11 cellular contexts compared by ENCODE assay signal in genomic region chr4:102779204-102779603, GRCh38.
"Had no signal": no experiment of that assay in that cellular context is flagged by ENCODE, and none has a peak within 500 bp of the region (broad histone marks: within the 10 kb centered on the region; RNA-seq: fewer than 3 reads in every experiment).

No MANE protein-coding gene starts in this region.

- H3K36me3 ChIP-seq: sigmoid colon, upper lobe of right lung had no signal

- ATAC-seq: stimulated activated naive CD8-positive, alpha-beta T cell treated with anti-CD3 and anti-CD28 coated beads, Interleukin-15, Interleukin-2, amounts not matched to agents 100 U/mL and 50 U/mL, for 24 hours had no signal

- H3K27me3 ChIP-seq: sigmoid colon, upper lobe of right lung had no signal

- H3K4me1 ChIP-seq: sigmoid colon, upper lobe of right lung had no signal

- DNase-seq: activated CD4-positive, alpha-beta T cell treated with anti-CD3 and anti-CD28 coated beads, Interleukin-2, amount 50 U/mL, for 1 hour; central memory CD4-positive, alpha-beta T cell; endodermal cell; nephron progenitor cell; sigmoid colon; stimulated activated CD4-positive, alpha-beta T cell treated with anti-CD3 and anti-CD28 coated beads, Interleukin-12 subunit alpha, Interleukin-12 subunit beta, amount 100 ng/mL, for 4 hours; stimulated activated CD4-positive, alpha-beta T cell treated with anti-CD3 and anti-CD28 coated beads, Interleukin-4, amount 100 ng/mL, for 1 hour; stimulated activated CD8-positive, alpha-beta memory T cell treated with anti-CD3 and anti-CD28 coated beads, Interleukin-4, amount 100 ng/mL, for 48 hours; stimulated activated naive CD8-positive, alpha-beta T cell treated with anti-CD3 and anti-CD28 coated beads, Interleukin-15, Interleukin-2, amounts not matched to agents 100 U/mL and 50 U/mL, for 24 hours; T1000; upper lobe of right lung had no signal

- H3K4me3 ChIP-seq: sigmoid colon, upper lobe of right lung had no signal

- H3K27ac ChIP-seq: sigmoid colon, upper lobe of right lung had no signal

- H3K9me3 ChIP-seq: sigmoid colon, upper lobe of right lung had no signal
